In the genomic region with DNA sequence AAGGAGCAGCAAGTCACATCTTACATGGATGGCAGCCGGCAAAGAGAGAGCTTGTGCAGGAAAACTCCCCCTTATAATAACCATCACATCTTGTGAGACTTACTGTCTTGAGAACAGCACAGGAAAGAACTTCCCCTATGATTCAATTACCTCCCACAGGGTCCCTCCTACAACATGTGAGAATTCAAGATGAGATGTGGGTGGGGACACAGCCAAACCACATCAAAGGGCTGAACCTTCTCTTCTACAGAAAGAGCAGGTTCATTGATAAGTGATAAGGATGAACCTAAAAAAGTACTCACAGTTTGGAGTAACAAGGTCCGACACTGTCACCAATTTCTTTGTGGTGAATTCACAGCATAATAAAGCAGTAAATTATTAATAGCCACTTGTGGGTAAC, we compare ENCODE assay signal across 14 cellular contexts.
DNase-seq lines count a peak whose midpoint lies in the region; ATAC-seq and TF ChIP-seq lines count a peak whose summit lies in the region.
"Had no signal": no experiment of that assay in that cellular context is flagged by ENCODE, and none has a peak within 500 bp of the region (broad histone marks: within the 10 kb centered on the region; RNA-seq: fewer than 3 reads in every experiment).

No MANE protein-coding gene starts in this region.

- H3K9me3 Mint-ChIP-seq in natural killer cell, result peaks cover 7 to 13% of the 10 kb centered on the region in 2 donors
- H3K9me3 Mint-ChIP-seq: endodermal cell, neural crest cell had no signal

- no peaks in the 10 kb centered on the region for H3K4me1 Mint-ChIP-seq in natural killer cell
- H3K4me1 Mint-ChIP-seq: B cell; central memory CD8-positive, alpha-beta T cell had no signal

- intact Hi-C loops in natural killer cell (cut with micrococcal nuclease), result no loop called here

- peak; percentile 61 for ATAC-seq in GM18505 (IDR thresholded peaks at IDR 0.05; ENCODE audit: unreplicated experiment)
- peak; percentile 69 for ATAC-seq in GM19035 (IDR thresholded peaks at IDR 0.05; ENCODE audit: unreplicated experiment)
- ATAC-seq in HG02852 (IDR thresholded peaks at IDR 0.05; ENCODE audit: unreplicated experiment), result peak; percentile 92
- ATAC-seq in natural killer cell, result no peak
- ATAC-seq: Right ventricle myocardium inferior had no signal

- no peak overlapping the region for H3K4me3 Mint-ChIP-seq in natural killer cell
- H3K4me3 Mint-ChIP-seq: B cell; central memory CD8-positive, alpha-beta T cell; endodermal cell; neural crest cell had no signal

- TF ChIP-seq CTCF in natural killer cell (IDR thresholded peaks at IDR 0.05), result no peak

- H3K4me3 ChIP-seq in Jurkat, Clone E6-1 (ENCODE audit: low read length), result no peak overlapping the region

- H3K27me3 Mint-ChIP-seq in natural killer cell (ENCODE audit: low read depth in 2 of 2), result no peaks in the 10 kb centered on the region
- H3K27me3 Mint-ChIP-seq: B cell; central memory CD8-positive, alpha-beta T cell had no signal

- no peaks in the 10 kb centered on the region for H3K36me3 Mint-ChIP-seq in natural killer cell

- H3K27ac Mint-ChIP-seq in natural killer cell, result no peak overlapping the region
- H3K27ac Mint-ChIP-seq: B cell, endodermal cell had no signal

- DNase-seq in Jurkat, Clone E6-1 (ENCODE audit: low read depth, low spot score), result peak; percentile 54
- no peak for DNase-seq in NCI-H128 (lab: John Stamatoyannopoulos, UW; ENCODE audit: unreplicated experiment)
- no peak for DNase-seq in NCI-H146 (lab: John Stamatoyannopoulos, UW)
- DNase-seq in natural killer cell, result no peak
- no peak for DNase-seq in SIG-M5 treated with dmso at 0.1 percent for 504 hours (lab: John Stamatoyannopoulos, UW; ENCODE audit: unreplicated experiment)
- DNase-seq: endodermal cell; stimulated activated CD4-positive, alpha-beta T cell treated with anti-CD3 and anti-CD28 coated beads, Interleukin-15, amount 100 ng/mL, for 24 hours had no signal

- TF ChIP-seq POLR2A in GM18505 (IDR thresholded peaks at IDR 0.05; ENCODE audit: borderline replicate concordance, extremely low read depth, insufficient read depth, insufficient read length), result no peak

Comparison
In these comparisons a context has a peak if more than half of its experiments do, and no peak if none do; other contexts are left out.
1. ATAC-seq: peak in GM18505 (single experiment), GM19035 (single experiment) and HG02852 (single experiment); none in natural killer cell (0 of 3).